11 cellular contexts compared by ENCODE assay signal in the genomic region with DNA sequence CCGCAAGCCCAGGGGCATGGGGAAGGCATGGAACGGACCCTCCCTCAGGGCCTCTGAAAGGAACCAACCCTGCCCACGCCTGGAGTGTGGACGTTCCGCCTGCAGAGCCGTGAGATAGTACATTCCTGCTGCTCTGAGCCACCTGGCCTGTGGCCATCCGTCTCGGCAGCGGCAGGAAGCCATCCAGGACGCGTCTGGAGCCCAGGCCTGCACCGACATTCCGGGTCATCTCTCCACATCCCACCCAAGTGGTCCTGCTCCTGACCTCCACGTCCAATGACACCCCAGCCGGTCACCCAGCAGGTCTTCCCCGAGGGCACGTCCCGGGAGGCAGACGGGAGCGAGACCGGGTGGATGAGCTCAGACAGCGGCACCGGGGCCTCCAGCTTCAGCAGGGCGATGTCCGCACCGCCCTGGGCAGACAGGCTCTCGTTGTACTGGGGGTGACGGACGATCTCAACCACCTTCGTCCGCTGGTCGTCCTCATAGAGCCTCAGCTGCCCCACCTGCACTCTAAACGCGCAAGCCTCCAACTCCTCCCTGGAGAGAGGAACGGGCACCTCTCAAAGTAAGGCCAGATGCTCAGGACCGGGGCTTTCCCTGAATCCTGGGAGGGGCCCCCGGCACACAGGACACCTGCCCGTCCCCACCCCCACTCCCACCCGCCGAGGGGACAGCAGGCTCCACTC. TPM values are rescaled to one million over a fixed set of nuclear protein-coding genes. Genes with fewer than 3 reads are reported as not detected.
A peak's percentile ranks its signal among the peaks of the same experiment; 100 is the strongest.
DNase-seq lines count a peak whose midpoint lies in the region; ATAC-seq lines count a peak whose summit lies in the region.
"Had no signal": no experiment of that assay in that cellular context is flagged by ENCODE, and none has a peak within 500 bp of the region (broad histone marks: within the 10 kb centered on the region; RNA-seq: fewer than 3 reads in every experiment).

No MANE protein-coding gene starts in this region.

- intact Hi-C loops in left cardiac atrium (cut with DNase I): no loop called here

- ATAC-seq in left cardiac atrium: peak; percentile 70 to 77
- no peak for ATAC-seq in activated CD4-positive, CD25-positive, alpha-beta regulatory T cell treated with anti-CD3 and anti-CD28 coated beads, Interleukin-2, amount 50 U/mL, for 24 hours

- DNase-seq in AG08395 (ENCODE audit: low spot score): peak; percentile 65
- DNase-seq in NCI-H69 (lab: John Stamatoyannopoulos, UW): peak; percentile 44
- no peak for DNase-seq in left cardiac atrium
- no peak for DNase-seq in A172 (ENCODE audit: low spot score)
- DNase-seq in HCEC 1CT: no peak
- DNase-seq: activated CD4-positive, alpha-beta T cell treated with anti-CD3 and anti-CD28 coated beads, Interleukin-2, amount 50 U/mL, for 1 hour; activated naive CD4-positive, alpha-beta T cell treated with anti-CD3 and anti-CD28 coated beads for 36 hours; GF-D8; NCI-H748 treated with DMSO at 0.1 percent for 48 hours had no signal

RNA-seq across cellular contexts. Expression of gene UBE2I, which starts 21.3 kb away (rescaled TPM):
- 10 to 100 TPM; 74.3 to 80.8 TPM for total RNA-seq in left cardiac atrium
- total RNA-seq in A172 (2014; rRNA removed; shearing (Covaris generic)): 102 and 117 TPM in 2 replicates

RNA-seq across cellular contexts. Expression of gene TPSD1, which starts 32.3 kb away (rescaled TPM):
- total RNA-seq in left cardiac atrium: under 1 TPM in 1 of 2 donors, not detected in 1; 0.91 TPM
- not detected in 2 replicates for total RNA-seq in A172 (2014; rRNA removed; shearing (Covaris generic))
- total RNA-seq: activated naive CD4-positive, alpha-beta T cell treated with anti-CD3 and anti-CD28 coated beads for 36 hours; epithelial cell of proximal tubule had no signal

RNA-seq across cellular contexts. Expression of gene BAIAP3, which starts 45.3 kb away (rescaled TPM):
- 1 to 10 TPM in 1 of 2 donors, under 1 TPM in 1; 0.99 to 2.7 TPM for total RNA-seq in left cardiac atrium
- 2.4 and 10.3 TPM in 2 replicates for total RNA-seq in A172 (2014; rRNA removed; shearing (Covaris generic))

RNA-seq across cellular contexts. Expression of gene TPSAB1, which starts 47.6 kb away (rescaled TPM):
- total RNA-seq in left cardiac atrium: 10 to 100 TPM in 1 of 2 donors, 1 to 10 TPM in 1; 2.1 to 17.3 TPM
- 2.1 and 4.0 TPM in 2 replicates for total RNA-seq in A172 (2014; rRNA removed; shearing (Covaris generic))
- total RNA-seq: activated naive CD4-positive, alpha-beta T cell treated with anti-CD3 and anti-CD28 coated beads for 36 hours; epithelial cell of proximal tubule had no signal

RNA-seq across cellular contexts. Expression of gene TPSB2, which starts 58.1 kb away (rescaled TPM):
- total RNA-seq in left cardiac atrium: 10 to 100 TPM in 1 of 2 donors, 1 to 10 TPM in 1; 9.3 to 18.9 TPM
- 1.1 TPM in 1 of 2 replicates, not detected in the other for total RNA-seq in A172 (2014; rRNA removed; shearing (Covaris generic))
- total RNA-seq: activated naive CD4-positive, alpha-beta T cell treated with anti-CD3 and anti-CD28 coated beads for 36 hours; epithelial cell of proximal tubule had no signal

Comparison
In these comparisons a context has a peak if more than half of its experiments do, and no peak if none do; other contexts are left out.
1. DNase-seq: peak in AG08395 (single experiment) and NCI-H69 (single experiment); none in left cardiac atrium (single experiment), A172 (single experiment) and HCEC 1CT (single experiment).
2. ATAC-seq: peak in left cardiac atrium (2 of 2); none in activated CD4-positive, CD25-positive, alpha-beta regulatory T cell treated with anti-CD3 and anti-CD28 coated beads, Interleukin-2, amount 50 U/mL, for 24 hours (0 of 2).